26 cellular contexts compared by ENCODE assay signal in genomic region chr1:91655912-91656449, GRCh38.
"Had no signal": no experiment of that assay in that cellular context is flagged by ENCODE, and none has a peak within 500 bp of the region (broad histone marks: within the 10 kb centered on the region; RNA-seq: fewer than 3 reads in every experiment).

No MANE protein-coding gene starts in this region.

- H3K4me3 ChIP-seq: body of pancreas, colonic mucosa, esophagus squamous epithelium, gastroesophageal sphincter, heart right ventricle had no signal

- H3K36me3 ChIP-seq: colonic mucosa, esophagus squamous epithelium, gastroesophageal sphincter, heart right ventricle had no signal

- DNase-seq: activated CD4-positive, alpha-beta T cell treated with anti-CD3 and anti-CD28 coated beads for 1 hour; activated CD4-positive, alpha-beta T cell treated with anti-CD3 and anti-CD28 coated beads for 48 hours; activated CD4-positive, alpha-beta T cell treated with anti-CD3 and anti-CD28 coated beads, Interleukin-2, amount 50 U/mL, for 1 hour; activated CD4-positive, alpha-beta T cell treated with anti-CD3 and anti-CD28 coated beads, Interleukin-2, amount 50 U/mL, for 48 hours; activated CD8-positive, alpha-beta memory T cell treated with anti-CD3 and anti-CD28 coated beads for 24 hours; activated CD8-positive, alpha-beta T cell treated with anti-CD3 and anti-CD28 coated beads for 36 hours; activated effector memory CD4-positive, alpha-beta T cell treated with Interleukin-2 at 50 U/mL for 16 hours; activated gamma-delta T cell treated with Interleukin-2 at 50 U/mL for 16 hours; activated naive CD4-positive, alpha-beta T cell treated with anti-CD3 and anti-CD28 coated beads, Interleukin-2, amount 50 U/mL, for 16 hours; activated naive CD4-positive, alpha-beta T cell treated with Interleukin-2 at 50 U/mL for 16 hours; activated T-cell treated with anti-CD3 and anti-CD28 coated beads, Interleukin-2, amount 50 U/mL, for 4 hours; amygdala; aorta; body of pancreas; caudate nucleus; colonic mucosa; effector CD8-positive, alpha-beta T cell; esophagus squamous epithelium; foreskin melanocyte; heart right ventricle; T-helper 2 cell had no signal

- H3K27ac ChIP-seq: body of pancreas, colonic mucosa, epithelial cell of prostate, esophagus squamous epithelium, gastroesophageal sphincter, heart right ventricle, VCaP had no signal

- H3K27me3 ChIP-seq: body of pancreas, colonic mucosa, esophagus squamous epithelium, gastroesophageal sphincter, heart right ventricle had no signal

- H3K4me1 ChIP-seq: body of pancreas, colonic mucosa had no signal

- ATAC-seq: activated CD8-positive, alpha-beta T cell treated with anti-CD3 and anti-CD28 coated beads for 36 hours; activated T-cell treated with anti-CD3 and anti-CD28 coated beads, Interleukin-2, amount 50 U/mL, for 4 hours; activated T-helper 17 cell treated with anti-CD3 and anti-CD28 coated beads, Interleukin-2, amount 50 U/mL, for 72 hours; body of pancreas; gastroesophageal sphincter; heart right ventricle; WTC11 had no signal

- H3K9me3 ChIP-seq: body of pancreas, colonic mucosa had no signal
